8 cellular contexts compared by ENCODE assay signal in genomic region chr9:131734165-131734610, GRCh38. TPM values are rescaled to one million over a fixed set of nuclear protein-coding genes. Genes with fewer than 3 reads are reported as not detected.
A peak's percentile ranks its signal among the peaks of the same experiment; 100 is the strongest.
DNase-seq lines count a peak whose midpoint lies in the region; ATAC-seq and TF ChIP-seq lines count a peak whose summit lies in the region.

No MANE protein-coding gene starts in this region.

- DNase-seq in activated CD4-positive, alpha-beta T cell treated with anti-CD3 and anti-CD28 coated beads for 36 hours: peak; percentile 73
- DNase-seq in activated CD4-positive, alpha-beta T cell treated with anti-CD3 and anti-CD28 coated beads, Interleukin-2, amount 50 U/mL, for 4 hours: no peak
- DNase-seq in astrocyte of the spinal cord (ENCODE audit: low read depth, low spot score) (peak; percentile 32), mesenchymal stem cell (no peak), inferior parietal cortex (ENCODE audit: extremely low spot score) (no peak), NCI-H2107 (lab: John Stamatoyannopoulos, UW) (no peak)

- H4K91ac ChIP-seq in mesenchymal stem cell (ENCODE audit: low read length): no peak overlapping the region

- H3K9me2 ChIP-seq in OCI-LY1 (ENCODE audit: low read depth, low read length): no peaks in the 10 kb centered on the region

- intact Hi-C loops in activated CD4-positive, alpha-beta T cell treated with anti-CD3 and anti-CD28 coated beads for 36 hours (cut with DNase I, micrococcal nuclease): loop anchor here (5.0 to 10.0 kb wide), 3 partner anchors 232 to 609 kb away; partner anchors contain the start of genes NUP214 (in 1 of the 2) and POMT1 (in 1 of the 2)

- no peaks in the 10 kb centered on the region for H3K27me3 Mint-ChIP-seq in activated CD4-positive, alpha-beta T cell treated with anti-CD3 and anti-CD28 coated beads for 36 hours

- H3K9ac ChIP-seq in OCI-LY1 (ENCODE audit: low read length): peak overlapping the region; percentile 42; the same call in 1 of the 2 replicates
- H3K9ac ChIP-seq in mesenchymal stem cell (ENCODE audit: low read length): peak overlapping the region; percentile 71

- H3K9me3 Mint-ChIP-seq in activated CD4-positive, alpha-beta T cell treated with anti-CD3 and anti-CD28 coated beads for 36 hours (ENCODE audit: low read depth): no peaks in the 10 kb centered on the region

- ATAC-seq in activated CD4-positive, alpha-beta T cell treated with anti-CD3 and anti-CD28 coated beads for 36 hours: peak; percentile 1
- no peak for ATAC-seq in GM19397 (IDR thresholded peaks at IDR 0.05; ENCODE audit: unreplicated experiment)

- H3K14ac ChIP-seq in mesenchymal stem cell (ENCODE audit: low read length in 2 of 2): no peak overlapping the region

- no peak overlapping the region for H2AK5ac ChIP-seq in mesenchymal stem cell (ENCODE audit: low read length, severe bottlenecking)

- no peak overlapping the region for H4K8ac ChIP-seq in mesenchymal stem cell (ENCODE audit: low read length)

- no peak overlapping the region for H3K23ac ChIP-seq in mesenchymal stem cell (ENCODE audit: low read length in 2 of 2)

- no peak overlapping the region for H2BK5ac ChIP-seq in mesenchymal stem cell (ENCODE audit: low read depth, low read length, poor library complexity, severe bottlenecking)

- H3K4me1 ChIP-seq in OCI-LY1 (ENCODE audit: insufficient read depth, low read length, severe bottlenecking) (peaks cover 95% of the 10 kb centered on the region), mesenchymal stem cell (ENCODE audit: control insufficient read depth, insufficient read depth, low read depth, low read length) (peaks cover 43% of the 10 kb centered on the region)

- TF ChIP-seq CTCF in OCI-LY1 (IDR thresholded peaks at IDR 0.05; ENCODE audit: low read length): no peak
- TF ChIP-seq CTCF in astrocyte of the spinal cord (IDR thresholded peaks at IDR 0.05; ENCODE audit: low read depth, low read length): no peak

- H3K27me3 ChIP-seq in OCI-LY1 (ENCODE audit: insufficient read depth, low read length): no peaks in the 10 kb centered on the region
- H3K27me3 ChIP-seq in mesenchymal stem cell (ENCODE audit: control insufficient read depth in 1 of 2, insufficient read depth in 1 of 2, low read length in 2 of 2): no peaks in the 10 kb centered on the region

- H3K36me3 Mint-ChIP-seq in activated CD4-positive, alpha-beta T cell treated with anti-CD3 and anti-CD28 coated beads for 36 hours (ENCODE audit: low read depth): peaks cover 34% of the 10 kb centered on the region

- H4K20me1 ChIP-seq in OCI-LY1 (ENCODE audit: insufficient read depth, low read length): no peaks in the 10 kb centered on the region

- no peak overlapping the region for H2AFZ ChIP-seq in OCI-LY1 (ENCODE audit: low read length)
- no peak overlapping the region for H2AFZ ChIP-seq in mesenchymal stem cell (ENCODE audit: low read depth, low read length)

- POLR2A ChIA-PET in activated CD4-positive, alpha-beta T cell treated with anti-CD3 and anti-CD28 coated beads for 36 hours (lab: Charles Lee): interaction anchor here (1.0 kb wide), 1 partner anchor 66 kb away, joined by 3 read pairs; no protein-coding TSS in a partner anchor

- H3K27ac ChIP-seq in OCI-LY1 (ENCODE audit: low read depth, low read length, poor library complexity, severe bottlenecking): peak overlapping the region; percentile 98
- peak overlapping the region; percentile 85 for H3K27ac ChIP-seq in mesenchymal stem cell (ENCODE audit: low read length, poor library complexity, severe bottlenecking)

- in situ Hi-C loops in astrocyte of the spinal cord (cut with HindIII; ENCODE audit: low sequenced_read_pairs): no loop called here

- H3K18ac ChIP-seq in mesenchymal stem cell (ENCODE audit: low read depth in 1 of 2, low read length in 2 of 2): no peak overlapping the region

- H2BK12ac ChIP-seq in mesenchymal stem cell (ENCODE audit: low read length in 2 of 2): peak overlapping the region in 1 of 2 experiments; percentile 40

- H3K9me3 ChIP-seq in OCI-LY1 (ENCODE audit: low read length) (no peaks in the 10 kb centered on the region), mesenchymal stem cell (ENCODE audit: control insufficient read depth, low read length) (no peaks in the 10 kb centered on the region)

- peak overlapping the region; percentile 45 for H2BK120ac ChIP-seq in mesenchymal stem cell (ENCODE audit: low read depth, low read length)

- H3K4me3 ChIP-seq in OCI-LY1 (ENCODE audit: low read depth, low read length, poor library complexity, severe bottlenecking): peak overlapping the region; percentile 41
- H3K4me3 ChIP-seq in astrocyte of the spinal cord (ENCODE audit: low read depth, low read length): no peak overlapping the region
- H3K4me3 ChIP-seq in mesenchymal stem cell (ENCODE audit: insufficient read depth in 1 of 2, low read depth in 1 of 2, low read length in 2 of 2): no peak overlapping the region

- peaks cover 44% of the 10 kb centered on the region for H3K79me2 ChIP-seq in OCI-LY1 (ENCODE audit: insufficient read depth, low read length)

- H3K4ac ChIP-seq in mesenchymal stem cell (ENCODE audit: low read depth in 1 of 2, low read length in 2 of 2): no peak overlapping the region

- H3K4me3 Mint-ChIP-seq in activated CD4-positive, alpha-beta T cell treated with anti-CD3 and anti-CD28 coated beads for 36 hours: peak overlapping the region; percentile 60

- H3K27ac Mint-ChIP-seq in activated CD4-positive, alpha-beta T cell treated with anti-CD3 and anti-CD28 coated beads for 36 hours: peak overlapping the region; percentile 89

- peaks cover 86% of the 10 kb centered on the region for H3K4me1 Mint-ChIP-seq in activated CD4-positive, alpha-beta T cell treated with anti-CD3 and anti-CD28 coated beads for 36 hours

- H3K36me3 ChIP-seq in OCI-LY1 (ENCODE audit: insufficient read depth, low read length) (no peaks in the 10 kb centered on the region; the same call in 1 of the 2 replicates), mesenchymal stem cell (ENCODE audit: control insufficient read depth in 1 of 2, insufficient read depth in 2 of 2, low read depth in 1 of 2, low read length in 2 of 2) (peaks cover 0 to 4% of the 10 kb centered on the region in 2 experiments)

- H3K4me2 ChIP-seq in OCI-LY1 (ENCODE audit: low read length): peak overlapping the region; percentile 69
- peak overlapping the region; percentile 9 for H3K4me2 ChIP-seq in mesenchymal stem cell (ENCODE audit: low read length, poor library complexity, severe bottlenecking)

- H3K79me1 ChIP-seq in mesenchymal stem cell (replicated peaks; ENCODE audit: low read length, poor library complexity, severe bottlenecking): peaks cover 32% of the 10 kb centered on the region

- CTCF ChIA-PET in activated CD4-positive, alpha-beta T cell treated with anti-CD3 and anti-CD28 coated beads for 36 hours (lab: Charles Lee): interaction anchor here (1.1 to 3.9 kb wide), 4 partner anchors 12 to 143 kb away, joined by 3 to 22 read pairs (median 4); no protein-coding TSS in a partner anchor

- WGBS in mesenchymal stem cell: 48% methylated on average over 6 of the region's 6 CpGs

- peaks cover 15% of the 10 kb centered on the region for H3F3A ChIP-seq in OCI-LY1 (ENCODE audit: insufficient read depth, low read length)

- no peak overlapping the region for H2BK15ac ChIP-seq in mesenchymal stem cell (ENCODE audit: low read depth, poor library complexity, severe bottlenecking)

RNA-seq across cellular contexts. Expression of gene RAPGEF1, which starts 5.7 kb away (rescaled TPM):
- total RNA-seq in activated CD4-positive, alpha-beta T cell treated with anti-CD3 and anti-CD28 coated beads for 36 hours: 100 to 1,000 TPM in 1 of 2 experiments, 10 to 100 TPM in 1; 86.7 to 108 TPM
- polyA plus RNA-seq in mesenchymal stem cell (2013, experiment 1 of 2): 27.5 TPM
- polyA plus RNA-seq in mesenchymal stem cell (2013, experiment 2 of 2): 26.0 TPM

Comparison
In these comparisons a context has a peak if more than half of its experiments do, and no peak if none do; other contexts are left out.
1. DNase-seq: peak in activated CD4-positive, alpha-beta T cell treated with anti-CD3 and anti-CD28 coated beads for 36 hours (single experiment) and astrocyte of the spinal cord (single experiment); none in activated CD4-positive, alpha-beta T cell treated with anti-CD3 and anti-CD28 coated beads, Interleukin-2, amount 50 U/mL, for 4 hours (0 of 2), mesenchymal stem cell (single experiment), inferior parietal cortex (single experiment) and NCI-H2107 (single experiment).